ENCODE assay signal across 1 cellular context in genomic region chrX:139201924-139202323, GRCh38.
TF ChIP-seq lines count a peak whose summit lies in the region.

No MANE protein-coding gene starts in this region.

TF ChIP-seq in K562, 482 proteins besides CTCF, POLR2A, EP300 and RAD21:
- TF ChIP-seq ATF3 (IDR thresholded peaks at IDR 0.05) = peak; percentile 56; the same call in 1 of the 2 replicates
- no peak for TF ChIP-seq ATF3 (CRISPR knock-in tag; conservative IDR thresholded peaks at IDR 0.05)
- TF ChIP-seq FOSL1 (tag; conservative IDR thresholded peaks at IDR 0.05) = peak; percentile 68
- no peak for TF ChIP-seq USF1 (CRISPR knock-in tag; IDR thresholded peaks at IDR 0.05)
